Comparison of ENCODE assay signal across 18 cellular contexts in genomic region chr2:167890739-167891138, GRCh38.
DNase-seq lines count a peak whose midpoint lies in the region; ATAC-seq and TF ChIP-seq lines count a peak whose summit lies in the region.
"Had no signal": no experiment of that assay in that cellular context is flagged by ENCODE, and none has a peak within 500 bp of the region (broad histone marks: within the 10 kb centered on the region; RNA-seq: fewer than 3 reads in every experiment).

No MANE protein-coding gene starts in this region.

- ATAC-seq in HG02884 (IDR thresholded peaks at IDR 0.05; ENCODE audit: unreplicated experiment): no peak

- no peak overlapping the region for H3K4me3 ChIP-seq in coronary artery
- H3K4me3 ChIP-seq: GM23248, Peyer's patch had no signal

- no peak for TF ChIP-seq CTCF in coronary artery (IDR thresholded peaks at IDR 0.05)

- H3K27ac ChIP-seq in coronary artery: no peak overlapping the region
- H3K27ac ChIP-seq: GM23248, Peyer's patch had no signal

- DNase-seq in DMS153 (lab: John Stamatoyannopoulos, UW): peak; percentile 19
- DNase-seq in DMS153 treated with DMSO at 0.1 percent for 48 hours (lab: John Stamatoyannopoulos, UW; ENCODE audit: unreplicated experiment): no peak
- peak; percentile 16 for DNase-seq in NCI-H1105 (lab: John Stamatoyannopoulos, UW)
- peak; percentile 76 for DNase-seq in NCI-H2171 treated with DMSO at 0.1 percent for 48 hours (lab: John Stamatoyannopoulos, UW)
- DNase-seq in myocyte (ENCODE audit: low read depth): peak; percentile 79
- DNase-seq in coronary artery (ENCODE audit: low spot score): no peak
- DNase-seq in AG08396 (ENCODE audit: low spot score): no peak
- DNase-seq: 8988T, Caco-2, GM23248, HCEC 1CT, NCI-H1694 treated with DMSO at 0.1 percent for 48 hours, NCI-H524 treated with DMSO at 0.1 percent for 48 hours, Peyer's patch, Right ventricle myocardium superior, T-helper 1 cell, T-helper 9 cell had no signal

Comparison
In these comparisons a context has a peak if more than half of its experiments do, and no peak if none do; other contexts are left out.
1. DNase-seq: peak in DMS153 (single experiment), NCI-H1105 (single experiment), NCI-H2171 treated with DMSO at 0.1 percent for 48 hours (single experiment) and myocyte (single experiment); none in DMS153 treated with DMSO at 0.1 percent for 48 hours (single experiment), coronary artery (single experiment) and AG08396 (single experiment).